ENCODE assay signal across 27 cellular contexts in genomic region chr3:62749657-62750056, GRCh38.
"Had no signal": no experiment of that assay in that cellular context is flagged by ENCODE, and none has a peak within 500 bp of the region (broad histone marks: within the 10 kb centered on the region; RNA-seq: fewer than 3 reads in every experiment).

No MANE protein-coding gene starts in this region.

- ATAC-seq: left lobe of liver; left ventricle myocardium superior; lower lobe of right lung; natural killer cell; right lobe of liver; stimulated activated effector memory CD8-positive, alpha-beta T cell treated with anti-CD3 and anti-CD28 coated beads, Interleukin-12 subunit alpha, Interleukin-12 subunit beta, amount 100 ng/mL, for 72 hours; upper lobe of right lung had no signal

- H3K9me3 ChIP-seq: lower lobe of right lung, ovary, right atrium auricular region, right lobe of liver, suprapubic skin, thoracic aorta, tibial artery, upper lobe of right lung had no signal

- H3K4me3 ChIP-seq: hepatocyte, lower lobe of right lung, ovary, right atrium auricular region, right lobe of liver, skin epidermis, suprapubic skin, thoracic aorta, tibial artery, upper lobe of right lung had no signal

- H3K27ac ChIP-seq: hepatocyte, lower lobe of right lung, ovary, right atrium auricular region, right lobe of liver, skin epidermis, suprapubic skin, thoracic aorta, tibial artery, upper lobe of right lung had no signal

- DNase-seq: islet precursor cell; kidney glomerular epithelial cell; left cardiac atrium; left ventricle myocardium superior; lower lobe of right lung; mesendoderm; naive B cell; natural killer cell; nephron progenitor cell; ovary; right lobe of liver; stimulated activated CD4-positive, alpha-beta T cell treated with anti-CD3 and anti-CD28 coated beads, Interleukin-12 subunit alpha, Interleukin-12 subunit beta, amount 100 ng/mL, for 4 hours; stimulated activated CD4-positive, alpha-beta T cell treated with anti-CD3 and anti-CD28 coated beads, Interleukin-15, amount 100 ng/mL, for 24 hours; stimulated activated CD4-positive, alpha-beta T cell treated with anti-CD3 and anti-CD28 coated beads, Interleukin-2, amount 100 ng/mL, for 24 hours; stimulated activated CD4-positive, alpha-beta T cell treated with anti-CD3 and anti-CD28 coated beads, Interleukin-4, amount 100 ng/mL, for 1 hour; stimulated activated naive CD4-positive, alpha-beta T cell; tibial artery; trophoblast cell; upper lobe of right lung had no signal

- H3K79me2 ChIP-seq: hepatocyte had no signal

- H3K4me2 ChIP-seq: hepatocyte had no signal

- H3K36me3 ChIP-seq: lower lobe of right lung, ovary, right atrium auricular region, right lobe of liver, suprapubic skin, thoracic aorta, tibial artery, upper lobe of right lung had no signal

- H2AFZ ChIP-seq: hepatocyte had no signal

- H3K27me3 ChIP-seq: hepatocyte, ovary, right atrium auricular region, right lobe of liver, suprapubic skin, tibial artery, upper lobe of right lung had no signal

- H3K4me1 ChIP-seq: lower lobe of right lung, right lobe of liver, suprapubic skin, tibial artery, upper lobe of right lung had no signal

- FAIRE-seq: urothelium cell line had no signal
